8 cellular contexts compared by ENCODE assay signal in the genomic region with DNA sequence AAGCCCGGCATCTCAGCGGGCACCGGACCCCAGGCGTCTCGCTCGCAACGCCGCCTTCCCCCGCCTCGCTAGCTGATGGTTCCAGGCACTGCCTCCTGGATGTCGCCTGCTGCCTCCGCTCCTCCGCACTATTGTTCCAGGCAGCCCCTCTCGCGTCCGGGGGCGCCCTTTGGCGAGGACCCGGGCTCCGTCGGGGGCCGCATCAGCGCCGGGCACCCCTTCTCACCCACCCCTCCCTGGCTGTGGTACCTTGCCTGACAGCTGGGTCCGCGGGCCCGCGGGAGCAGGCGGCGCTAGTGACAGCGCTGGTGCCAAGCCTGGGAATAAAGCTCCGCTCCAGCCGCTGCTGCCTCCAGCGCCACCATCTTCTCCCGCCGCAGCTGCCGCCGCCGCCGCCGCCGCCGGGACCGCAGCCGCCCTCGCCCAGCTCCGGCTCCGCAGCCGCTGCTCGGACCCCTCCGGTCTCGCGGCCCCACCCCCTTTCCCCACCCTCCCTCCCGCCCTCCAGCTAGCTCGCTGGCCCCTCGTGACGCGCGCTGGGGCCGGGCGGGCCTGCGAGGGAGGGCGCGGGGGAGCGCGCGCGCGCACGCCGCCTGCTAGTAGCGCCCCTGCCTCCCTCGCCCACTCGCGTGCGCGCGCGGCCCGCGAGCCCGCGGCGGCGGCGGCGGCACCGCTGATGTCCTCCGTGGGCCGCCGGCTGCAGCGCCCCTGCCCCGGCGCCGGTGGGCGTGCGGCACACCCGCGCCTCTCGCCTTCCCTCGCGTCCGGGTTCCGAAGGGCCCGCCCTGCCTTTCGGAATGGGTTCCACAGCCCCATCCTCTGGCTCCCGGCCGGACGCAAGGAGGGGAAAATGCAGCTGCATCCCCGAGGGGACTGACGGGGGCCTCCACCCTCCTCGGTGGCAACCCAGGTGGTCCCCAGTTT. TPM values are rescaled to one million over a fixed set of nuclear protein-coding genes. Genes with fewer than 3 reads are reported as not detected.
DNase-seq lines count a peak whose midpoint lies in the region; ATAC-seq and TF ChIP-seq lines count a peak whose summit lies in the region.

A gene (minus strand): TSS at position 468 of the 924 bp plus-strand sequence.

- in situ Hi-C loops in GM13977 (cut with MboI; ENCODE audit: low pct_unique_long_range_greater_than_20kb, low sequenced_read_pairs, unreplicated experiment), result no loop called here

- ATAC-seq in HG02571 (IDR thresholded peaks at IDR 0.05; ENCODE audit: unreplicated experiment), result peak; percentile 33

- DNase-seq in GM13977 (ENCODE audit: low spot score), result peak; percentile 52
- DNase-seq in NCI-H1417 (lab: John Stamatoyannopoulos, UW), result peak; percentile 71 to 92 (median 87)
- peak; percentile 39 for DNase-seq in activated CD4-positive, alpha-beta T cell treated with anti-CD3 and anti-CD28 coated beads for 48 hours
- DNase-seq in dermis blood vessel endothelial cell, result peak; percentile 68
- peak; percentile 5 to 20 for DNase-seq in stimulated activated CD4-positive, alpha-beta T cell treated with anti-CD3 and anti-CD28 coated beads, Interleukin-2, amount 100 ng/mL, for 48 hours
- DNase-seq in cerebellar nuclear complex (lab: John Stamatoyannopoulos, UW), result no peak

- H3K27ac ChIP-seq in liver (ENCODE audit: low read depth in 1 of 2, low read length in 2 of 2), result peak within 1 kb of the TSS; percentile 91 to 95

- no peaks in the 10 kb centered on the region for H3K9me3 ChIP-seq in liver (ENCODE audit: control insufficient read depth in 4 of 4, low read length in 3 of 4)

- H3K27me3 ChIP-seq in liver (ENCODE audit: control insufficient read depth in 4 of 4, insufficient read depth in 4 of 4, low read length in 3 of 4), result no peaks in the 10 kb centered on the region

- no peaks in the 10 kb centered on the region for H3K36me3 ChIP-seq in liver (ENCODE audit: control insufficient read depth in 4 of 4, insufficient read depth in 3 of 4, low read depth in 1 of 4, low read length in 3 of 4)

- peak in 1 of 2 donors; percentile 35 for TF ChIP-seq RAD21 in liver (IDR thresholded peaks at IDR 0.05)

- peaks cover 0 to 27% (median 8%) of the 10 kb centered on the region in 4 donors for H3K4me1 ChIP-seq in liver (ENCODE audit: control insufficient read depth in 4 of 4, insufficient read depth in 4 of 4, low read length in 3 of 4)

- H3K9ac ChIP-seq in liver (ENCODE audit: low read depth in 1 of 2, low read length in 2 of 2), result peak within 1 kb of the TSS; percentile 80 to 82

- TF ChIP-seq CTCF in GM13977 (IDR thresholded peaks at IDR 0.05; ENCODE audit: extremely low read depth, insufficient read depth, missing control alignments) (no peak), liver (IDR thresholded peaks at IDR 0.05; ENCODE audit: low read depth, low read length, missing input control) (no peak)

- peak within 1 kb of the TSS; percentile 78 to 94 (median 85) for H3K4me3 ChIP-seq in liver (ENCODE audit: low read depth in 1 of 3, low read length in 3 of 3)

- under 1% methylated on average over 112 of the region's 112 CpGs for WGBS in liver

TF ChIP-seq in liver, 16 proteins besides CTCF, POLR2A, EP300 and RAD21:
- TF ChIP-seq YY1 (IDR thresholded peaks at IDR 0.05) (peak; percentile 19), NR2F2 (IDR thresholded peaks at IDR 0.05) (no peak)
TF ChIP-seq in liver: peak in this region for 1.

RNA-seq across cellular contexts. Expression of the gene that starts here (rescaled TPM):
- total RNA-seq in dermis blood vessel endothelial cell, result 4.9 and 8.6 TPM in 2 replicates
- total RNA-seq in liver, result 10 to 100 TPM in 1 of 2 donors, 1 to 10 TPM in 1; 7.1 to 19.0 TPM
- 1 to 10 TPM; 2.8 to 5.1 TPM for polyA plus RNA-seq in liver

Comparison
In these comparisons a context has a peak if more than half of its experiments do, and no peak if none do; other contexts are left out.
1. DNase-seq: peak in GM13977 (single experiment), NCI-H1417 (3 of 3), activated CD4-positive, alpha-beta T cell treated with anti-CD3 and anti-CD28 coated beads for 48 hours (single experiment), dermis blood vessel endothelial cell (single experiment) and stimulated activated CD4-positive, alpha-beta T cell treated with anti-CD3 and anti-CD28 coated beads, Interleukin-2, amount 100 ng/mL, for 48 hours (2 of 2); none in cerebellar nuclear complex (0 of 2).